ENCODE assay signal across 15 cellular contexts in the genomic region with DNA sequence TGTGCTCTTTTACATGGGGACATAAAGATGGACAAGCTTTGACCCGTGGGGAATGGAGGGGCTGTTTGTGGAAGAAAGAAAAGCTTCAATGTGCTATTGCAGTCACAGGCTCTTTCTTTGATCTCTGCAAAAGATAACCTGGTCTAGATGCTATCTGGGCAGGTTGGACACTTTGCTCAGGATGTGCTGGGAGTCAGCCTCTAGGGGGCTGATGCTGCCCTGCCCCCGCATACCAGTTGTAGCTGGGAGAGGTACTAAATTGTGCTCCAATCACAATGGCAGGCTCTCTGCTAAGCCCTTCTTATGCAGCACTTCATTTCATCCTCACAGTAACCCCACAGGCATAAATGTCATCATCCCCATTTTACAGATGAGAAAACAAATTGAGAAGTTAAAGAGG.
DNase-seq lines count a peak whose midpoint lies in the region; ATAC-seq, FAIRE-seq and TF ChIP-seq lines count a peak whose summit lies in the region.
"Had no signal": no experiment of that assay in that cellular context is flagged by ENCODE, and none has a peak within 500 bp of the region (broad histone marks: within the 10 kb centered on the region; RNA-seq: fewer than 3 reads in every experiment).

No MANE protein-coding gene starts in this region.

- no peaks in the 10 kb centered on the region for H3K36me3 ChIP-seq in astrocyte (ENCODE audit: insufficient read depth, low read length)
- no peaks in the 10 kb centered on the region for H3K36me3 ChIP-seq in kidney epithelial cell (ENCODE audit: control insufficient read depth, insufficient read depth, low read length)
- H3K36me3 ChIP-seq in breast epithelium = no peaks in the 10 kb centered on the region
- H3K36me3 ChIP-seq: Peyer's patch had no signal

- H2BK5ac ChIP-seq in H9 (ENCODE audit: insufficient read length, low read length) = no peak overlapping the region

- H3K23ac ChIP-seq in H9 (ENCODE audit: insufficient read length, low read depth, low read length) = no peak overlapping the region

- H3K4me1 Mint-ChIP-seq in H9 = peaks cover 5 to 15% of the 10 kb centered on the region in 2 experiments
- H3K4me1 Mint-ChIP-seq in astrocyte (ENCODE audit: low read depth, unreplicated experiment) = no peaks in the 10 kb centered on the region
- H3K4me1 Mint-ChIP-seq in activated CD8-positive, alpha-beta T cell treated with anti-CD3 and anti-CD28 coated beads, Interleukin-2, amount 10 ng/mL, durations not matched to agents 7 days and 5 days (ENCODE audit: low read depth) = no peaks in the 10 kb centered on the region
- H3K4me1 Mint-ChIP-seq in nephron progenitor cell = no peaks in the 10 kb centered on the region
- H3K4me1 Mint-ChIP-seq: activated CD4-positive, alpha-beta memory T cell treated with anti-CD3 and anti-CD28 coated beads, Interleukin-2, amount 10 ng/mL, durations not matched to agents 7 days and 5 days had no signal

- no peak overlapping the region for H3T11ph ChIP-seq in H9 (ENCODE audit: low read length)

- TF ChIP-seq CTCF in AG04449 (IDR thresholded peaks at IDR 0.05; ENCODE audit: insufficient read depth, low read length, missing control alignments) (peak; percentile 8), H9 (conservative IDR thresholded peaks at IDR 0.05) (peak; percentile 50), astrocyte (IDR thresholded peaks at IDR 0.05; ENCODE audit: insufficient read depth, low read depth, low read length) (peak; percentile 9), kidney epithelial cell (IDR thresholded peaks at IDR 0.05; ENCODE audit: insufficient read depth, low read length, poor library complexity, severe bottlenecking) (peak; percentile 23), breast epithelium (IDR thresholded peaks at IDR 0.05) (no peak), nephron progenitor cell (IDR thresholded peaks at IDR 0.05) (no peak)

- H3K27ac Mint-ChIP-seq in H9 = no peak overlapping the region
- H3K27ac Mint-ChIP-seq in astrocyte (ENCODE audit: unreplicated experiment) = no peak overlapping the region
- no peak overlapping the region for H3K27ac Mint-ChIP-seq in activated CD8-positive, alpha-beta T cell treated with anti-CD3 and anti-CD28 coated beads, Interleukin-2, amount 10 ng/mL, durations not matched to agents 7 days and 5 days
- no peak overlapping the region for H3K27ac Mint-ChIP-seq in nephron progenitor cell
- H3K27ac Mint-ChIP-seq: activated CD4-positive, alpha-beta memory T cell treated with anti-CD3 and anti-CD28 coated beads, Interleukin-2, amount 10 ng/mL, durations not matched to agents 7 days and 5 days; activated T-helper 2 cell treated with anti-CD3 and anti-CD28 coated beads, Interferon-gamma antibody, Interleukin-2, Interleukin-4, amounts not matched to agents 10 μg/mL and 5 μg/mL and 100 μg/mL, durations not matched to agents 14 hours and 24 hours and 36 hours; progenitor cell of endocrine pancreas had no signal

- no peak overlapping the region for H4K91ac ChIP-seq in H9 (ENCODE audit: insufficient read length, low read depth, low read length)

- DNase-seq in AG04449 (ENCODE audit: low read depth, low spot score) (no peak), H9 (no peak), astrocyte (ENCODE audit: low read depth) (no peak), kidney epithelial cell (ENCODE audit: low read depth) (no peak), breast epithelium (ENCODE audit: low spot score in 2 of 2) (no peak), nephron progenitor cell (no peak)
- DNase-seq in activated CD8-positive, alpha-beta T cell treated with anti-CD3 and anti-CD28 coated beads, Interleukin-2, amount 10 ng/mL, durations not matched to agents 7 days and 5 days = no peak
- DNase-seq: activated CD4-positive, alpha-beta memory T cell treated with anti-CD3 and anti-CD28 coated beads, Interleukin-2, amount 10 ng/mL, durations not matched to agents 7 days and 5 days; Calu3; HCEC 1CT; KG1 had no signal

- H3K27me3 Mint-ChIP-seq in H9 (ENCODE audit: low read depth) = peaks cover 43% of the 10 kb centered on the region
- peaks cover 54% of the 10 kb centered on the region for H3K27me3 Mint-ChIP-seq in astrocyte (ENCODE audit: low read depth, unreplicated experiment)
- H3K27me3 Mint-ChIP-seq in activated CD8-positive, alpha-beta T cell treated with anti-CD3 and anti-CD28 coated beads, Interleukin-2, amount 10 ng/mL, durations not matched to agents 7 days and 5 days (ENCODE audit: low read depth) = peaks cover 4% of the 10 kb centered on the region
- H3K27me3 Mint-ChIP-seq in nephron progenitor cell (ENCODE audit: low read depth, poor library complexity) = peaks cover 27% of the 10 kb centered on the region

- no peak overlapping the region for H2BK120ac ChIP-seq in H9 (ENCODE audit: low read depth, low read length, poor library complexity, severe bottlenecking)

- no peak overlapping the region for H2BK20ac ChIP-seq in H9 (ENCODE audit: low read depth, low read length, poor library complexity, severe bottlenecking)

- no peaks in the 10 kb centered on the region for H3K27me3 ChIP-seq in H9 (ENCODE audit: insufficient read depth, low read length)
- H3K27me3 ChIP-seq in astrocyte (ENCODE audit: insufficient read depth, low read length) = peaks cover 22% of the 10 kb centered on the region
- peaks cover 22% of the 10 kb centered on the region for H3K27me3 ChIP-seq in kidney epithelial cell (ENCODE audit: control insufficient read depth, insufficient read depth, low read length)
- H3K27me3 ChIP-seq in breast epithelium = no peaks in the 10 kb centered on the region
- H3K27me3 ChIP-seq: Peyer's patch had no signal

- H3K79me2 ChIP-seq in H9 (ENCODE audit: insufficient read depth, low read length) (no peaks in the 10 kb centered on the region), astrocyte (ENCODE audit: insufficient read depth, low read length) (no peaks in the 10 kb centered on the region)

- H4K8ac ChIP-seq in H9 (replicated peaks; ENCODE audit: insufficient read length, low read depth, low read length) = no peak overlapping the region

- FAIRE-seq in astrocyte (lab: Jason Lieb, UNC) = no peak

- TF ChIP-seq POLR2A in breast epithelium (IDR thresholded peaks at IDR 0.05) = no peak

- no peak overlapping the region for H3K4me3 Mint-ChIP-seq in H9
- H3K4me3 Mint-ChIP-seq in astrocyte (ENCODE audit: unreplicated experiment) = no peak overlapping the region
- no peak overlapping the region for H3K4me3 Mint-ChIP-seq in activated CD8-positive, alpha-beta T cell treated with anti-CD3 and anti-CD28 coated beads, Interleukin-2, amount 10 ng/mL, durations not matched to agents 7 days and 5 days
- H3K4me3 Mint-ChIP-seq in nephron progenitor cell = no peak overlapping the region
- H3K4me3 Mint-ChIP-seq: activated CD4-positive, alpha-beta memory T cell treated with anti-CD3 and anti-CD28 coated beads, Interleukin-2, amount 10 ng/mL, durations not matched to agents 7 days and 5 days had no signal

- H3K14ac ChIP-seq in H9 (ENCODE audit: insufficient read depth, low read length) = no peak overlapping the region

- H3K4ac ChIP-seq in H9 (ENCODE audit: low read depth, low read length) = no peak overlapping the region

- H4K20me1 ChIP-seq in H9 (ENCODE audit: control insufficient read depth, insufficient read depth, insufficient read length) (no peaks in the 10 kb centered on the region), astrocyte (ENCODE audit: insufficient read depth, low read length) (no peaks in the 10 kb centered on the region)

- H3K4me1 ChIP-seq in H9 (ENCODE audit: insufficient read depth, low read length) (no peaks in the 10 kb centered on the region), astrocyte (ENCODE audit: insufficient read depth, low read length) (no peaks in the 10 kb centered on the region), breast epithelium (no peaks in the 10 kb centered on the region)
- H3K4me1 ChIP-seq: Peyer's patch had no signal

- H3K4me3 ChIP-seq in AG04449 (ENCODE audit: low read depth, low read length) (no peak overlapping the region), astrocyte (ENCODE audit: insufficient read depth, low read depth, low read length) (no peak overlapping the region), kidney epithelial cell (ENCODE audit: low read depth, low read length) (no peak overlapping the region), breast epithelium (no peak overlapping the region)
- H3K4me3 ChIP-seq: Peyer's patch had no signal

- no peak overlapping the region for H3K4me2 ChIP-seq in H9 (ENCODE audit: insufficient read depth, insufficient read length, low read length)
- no peak overlapping the region for H3K4me2 ChIP-seq in astrocyte (ENCODE audit: low read length)

- H3K9me3 ChIP-seq in H9 (ENCODE audit: control insufficient read depth, low read depth, low read length) = no peaks in the 10 kb centered on the region
- no peaks in the 10 kb centered on the region for H3K9me3 ChIP-seq in astrocyte (ENCODE audit: insufficient read depth, low read depth, low read length)
- H3K9me3 ChIP-seq in breast epithelium = no peaks in the 10 kb centered on the region
- H3K9me3 ChIP-seq: Peyer's patch had no signal

- no peak overlapping the region for H4K5ac ChIP-seq in H9 (ENCODE audit: insufficient read length, low read depth, low read length)

- H3K27ac ChIP-seq in H9 (ENCODE audit: insufficient read length, low read depth, low read length) = no peak overlapping the region
- no peak overlapping the region for H3K27ac ChIP-seq in astrocyte (ENCODE audit: low read depth, low read length)
- peak overlapping the region in 1 of 2 donors; percentile 36 for H3K27ac ChIP-seq in breast epithelium
- H3K27ac ChIP-seq: Peyer's patch had no signal

- ATAC-seq in activated CD8-positive, alpha-beta T cell treated with anti-CD3 and anti-CD28 coated beads, Interleukin-2, amount 10 ng/mL, durations not matched to agents 7 days and 5 days = no peak
- ATAC-seq in GM21723 (IDR thresholded peaks at IDR 0.05; ENCODE audit: unreplicated experiment) = no peak

- no peaks in the 10 kb centered on the region for H3K23me2 ChIP-seq in H9 (ENCODE audit: insufficient read length, low read depth, low read length, poor library complexity, severe bottlenecking)

- H2BK15ac ChIP-seq in H9 (ENCODE audit: low read depth, low read length) = no peak overlapping the region

- no peak overlapping the region for H2AFZ ChIP-seq in H9 (ENCODE audit: low read length)
- no peak overlapping the region for H2AFZ ChIP-seq in astrocyte (ENCODE audit: low read depth, low read length)

- H2AK5ac ChIP-seq in H9 (ENCODE audit: insufficient read length, low read length) = no peak overlapping the region

- POLR2A ChIA-PET in AG04449 (lab: Yijun Ruan, JAX) = no interaction called here
- POLR2A ChIA-PET in activated CD8-positive, alpha-beta T cell treated with anti-CD3 and anti-CD28 coated beads, Interleukin-2, amount 10 ng/mL, durations not matched to agents 7 days and 5 days (lab: Charles Lee) = interaction anchor here (0.8 to 1.2 kb wide), 2 partner anchors 14 to 20 kb away, joined by 3 read pairs; no protein-coding TSS in a partner anchor

- H3K79me1 ChIP-seq in H9 (ENCODE audit: insufficient read depth, low read depth, low read length, poor library complexity, severe bottlenecking) = no peaks in the 10 kb centered on the region

- intact Hi-C loops in breast epithelium (cut with DNase I; ENCODE audit: low total_unique reads) = no loop called here

- H3K56ac ChIP-seq in H9 (ENCODE audit: insufficient read length, low read depth, low read length) = no peak overlapping the region

- no peaks in the 10 kb centered on the region for H3K36me3 Mint-ChIP-seq in H9 (ENCODE audit: insufficient read depth in 1 of 3, low read depth in 3 of 3)
- H3K36me3 Mint-ChIP-seq in astrocyte (ENCODE audit: low read depth, unreplicated experiment) = peaks cover 2% of the 10 kb centered on the region
- no peaks in the 10 kb centered on the region for H3K36me3 Mint-ChIP-seq in activated CD8-positive, alpha-beta T cell treated with anti-CD3 and anti-CD28 coated beads, Interleukin-2, amount 10 ng/mL, durations not matched to agents 7 days and 5 days (ENCODE audit: low read depth)
- no peaks in the 10 kb centered on the region for H3K36me3 Mint-ChIP-seq in nephron progenitor cell (ENCODE audit: low read depth)

- H3K9ac ChIP-seq in H9 (ENCODE audit: extremely low read depth, insufficient read length, low read length) = no peak overlapping the region
- no peak overlapping the region for H3K9ac ChIP-seq in astrocyte (ENCODE audit: low read length)

- H3K18ac ChIP-seq in H9 (ENCODE audit: insufficient read length, low read depth, low read length) = no peak overlapping the region

- no peaks in the 10 kb centered on the region for H3K9me3 Mint-ChIP-seq in H9
- H3K9me3 Mint-ChIP-seq in astrocyte (ENCODE audit: unreplicated experiment) = no peaks in the 10 kb centered on the region
- H3K9me3 Mint-ChIP-seq in activated CD8-positive, alpha-beta T cell treated with anti-CD3 and anti-CD28 coated beads, Interleukin-2, amount 10 ng/mL, durations not matched to agents 7 days and 5 days (ENCODE audit: insufficient read depth) = no peaks in the 10 kb centered on the region
- H3K9me3 Mint-ChIP-seq in nephron progenitor cell = no peaks in the 10 kb centered on the region
- H3K9me3 Mint-ChIP-seq: activated CD4-positive, alpha-beta memory T cell treated with anti-CD3 and anti-CD28 coated beads, Interleukin-2, amount 10 ng/mL, durations not matched to agents 7 days and 5 days; activated T-helper 2 cell treated with anti-CD3 and anti-CD28 coated beads, Interferon-gamma antibody, Interleukin-2, Interleukin-4, amounts not matched to agents 10 μg/mL and 5 μg/mL and 100 μg/mL, durations not matched to agents 14 hours and 24 hours and 36 hours had no signal

- CTCF ChIA-PET in AG04449 (lab: Yijun Ruan, JAX) = interaction anchor here (0.8 to 9.6 kb wide), 19 partner anchors 8 to 227 kb away, joined by 3 to 144 read pairs (median 6); no protein-coding TSS in a partner anchor
- CTCF ChIA-PET in activated CD8-positive, alpha-beta T cell treated with anti-CD3 and anti-CD28 coated beads, Interleukin-2, amount 10 ng/mL, durations not matched to agents 7 days and 5 days (lab: Charles Lee) = interaction anchor here (0.7 to 4.5 kb wide), 9 partner anchors 8 to 106 kb away, joined by 3 to 18 read pairs (median 4); no protein-coding TSS in a partner anchor

- no peak overlapping the region for H2BK12ac ChIP-seq in H9 (ENCODE audit: insufficient read length, low read depth, low read length)

- WGBS in H9 (ENCODE audit: extremely low coverage, insufficient read length, low lambda C conversion rate) = no CpG with 5 or more reads among the region's 2 CpGs

Comparison
In these comparisons a context has a peak if more than half of its experiments do, and no peak if none do; other contexts are left out.
1. CTCF ChIP-seq: peak in AG04449 (single experiment), H9 (single experiment), astrocyte (single experiment) and kidney epithelial cell (single experiment); none in breast epithelium (0 of 3) and nephron progenitor cell (single experiment).